ENCODE assay signal across 1 cellular context in the genomic region with DNA sequence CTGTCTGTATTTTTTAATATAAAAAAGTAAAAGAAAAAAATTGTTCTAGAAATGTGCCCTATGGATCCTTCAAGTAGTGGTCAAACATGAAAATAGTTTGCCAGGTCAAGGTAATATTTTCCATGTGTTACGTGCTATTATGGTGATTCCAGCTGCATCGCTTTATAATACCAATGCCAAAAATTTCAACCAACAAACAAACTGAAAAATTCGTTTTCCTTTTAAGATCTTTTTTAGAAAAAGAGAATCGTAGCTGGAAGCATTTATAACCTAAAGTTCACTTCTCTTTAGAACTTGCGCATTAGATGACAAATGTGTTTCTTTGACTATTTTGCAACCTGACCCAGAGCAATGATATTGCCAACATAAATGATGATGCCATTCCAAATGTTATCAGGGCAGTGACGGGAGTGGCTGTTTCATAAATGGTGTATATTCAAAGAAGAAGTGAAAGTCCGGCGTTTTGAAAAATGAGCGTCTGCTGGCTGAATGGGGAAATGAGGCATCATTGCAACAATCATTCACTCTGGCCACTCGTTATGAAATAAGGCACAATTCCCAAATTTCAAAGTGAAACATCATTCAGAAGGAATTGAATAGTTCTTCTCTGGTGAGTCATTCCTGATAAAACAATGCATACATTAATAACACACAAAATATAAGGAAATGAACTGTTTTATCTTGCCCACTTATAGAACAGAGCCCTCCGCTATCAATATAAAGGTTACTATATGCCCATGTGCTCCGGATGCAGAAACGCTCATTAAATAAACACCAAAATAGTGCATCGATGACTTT.
A peak's percentile ranks its signal among the peaks of the same experiment; 100 is the strongest.
TF ChIP-seq lines count a peak whose summit lies in the region.

No MANE protein-coding gene starts in this region.

TF ChIP-seq in IMR-90, 13 proteins besides CTCF, POLR2A, EP300 and RAD21:
- TF ChIP-seq BHLHE40 (IDR thresholded peaks at IDR 0.05; ENCODE audit: low read depth, low read length) = no peak
- TF ChIP-seq RCOR1 (IDR thresholded peaks at IDR 0.05; ENCODE audit: insufficient replicate concordance, low read length) = no peak
- TF ChIP-seq CEBPB (IDR thresholded peaks at IDR 0.05; ENCODE audit: low read depth, low read length) = peak; percentile 72
- TF ChIP-seq, protein P1, sequence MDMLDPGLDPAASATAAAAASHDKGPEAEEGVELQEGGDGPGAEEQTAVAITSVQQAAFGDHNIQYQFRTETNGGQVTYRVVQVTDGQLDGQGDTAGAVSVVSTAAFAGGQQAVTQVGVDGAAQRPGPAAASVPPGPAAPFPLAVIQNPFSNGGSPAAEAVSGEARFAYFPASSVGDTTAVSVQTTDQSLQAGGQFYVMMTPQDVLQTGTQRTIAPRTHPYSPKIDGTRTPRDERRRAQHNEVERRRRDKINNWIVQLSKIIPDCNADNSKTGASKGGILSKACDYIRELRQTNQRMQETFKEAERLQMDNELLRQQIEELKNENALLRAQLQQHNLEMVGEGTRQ (IDR thresholded peaks at IDR 0.05; ENCODE audit: low read depth, low read length) = no peak
- no peak for TF ChIP-seq RFX5 (IDR thresholded peaks at IDR 0.05; ENCODE audit: low read depth, low read length)
